In genomic region chr16:12095275-12096161, GRCh38 we compare ENCODE assay signal across 8 cellular contexts.
A peak's percentile ranks its signal among the peaks of the same experiment; 100 is the strongest.
DNase-seq lines count a peak whose midpoint lies in the region; ATAC-seq and TF ChIP-seq lines count a peak whose summit lies in the region.

No MANE protein-coding gene starts in this region.

- ATAC-seq in DND-41 (ENCODE audit: insufficient read depth, low read depth) (peak; percentile 71), right cardiac atrium (peak; percentile 59 to 61), sciatic nerve (peak; percentile 55), GM21723 (IDR thresholded peaks at IDR 0.05; ENCODE audit: unreplicated experiment) (no peak), HG03432 (IDR thresholded peaks at IDR 0.05; ENCODE audit: unreplicated experiment) (no peak)

- peak overlapping the region; percentile 14; the same call in 1 of the 2 replicates for H3K4me2 ChIP-seq in DND-41 (ENCODE audit: insufficient read depth, low read length)

- H3K4me3 ChIP-seq in DND-41 (ENCODE audit: low read depth in 1 of 2, low read length in 2 of 2) (no peak overlapping the region), right cardiac atrium (ENCODE audit: low read length) (peak overlapping the region; percentile 25)

- no peaks in the 10 kb centered on the region for H3K27me3 ChIP-seq in DND-41 (ENCODE audit: insufficient read depth, low read length, poor library complexity)
- no peaks in the 10 kb centered on the region for H3K27me3 ChIP-seq in right cardiac atrium (ENCODE audit: control insufficient read depth, insufficient read depth)

- H3K9ac ChIP-seq in DND-41 (ENCODE audit: low read depth, low read length): no peak overlapping the region

- no peaks in the 10 kb centered on the region for H3K79me2 ChIP-seq in DND-41 (ENCODE audit: insufficient read depth, low read length)

- WGBS in right cardiac atrium: 18% methylated on average over 21 of the region's 21 CpGs

- intact Hi-C loops in right cardiac atrium (cut with DNase I) (loop anchor here in 3 of 4 donors (10.0 kb wide), 4 partner anchors 119 to 719 kb away; no protein-coding TSS in a partner anchor), sciatic nerve (cut with DNase I) (no loop called here)

- no peaks in the 10 kb centered on the region for H3K9me3 ChIP-seq in DND-41 (ENCODE audit: insufficient read depth, low read length, severe bottlenecking)
- H3K9me3 ChIP-seq in right cardiac atrium (ENCODE audit: control insufficient read depth, low read length): no peaks in the 10 kb centered on the region

- no peaks in the 10 kb centered on the region for H3K36me3 ChIP-seq in DND-41 (ENCODE audit: insufficient read depth, low read length)

- H2AFZ ChIP-seq in DND-41 (ENCODE audit: low read depth, low read length): no peak overlapping the region

- no peak overlapping the region for H3K27ac ChIP-seq in DND-41 (ENCODE audit: low read length)
- peak overlapping the region; percentile 53 for H3K27ac ChIP-seq in angular gyrus (ENCODE audit: low read depth, low read length)
- H3K27ac ChIP-seq in right cardiac atrium (ENCODE audit: low read length): no peak overlapping the region

- no peaks in the 10 kb centered on the region for H4K20me1 ChIP-seq in DND-41 (ENCODE audit: insufficient read depth, low read length)

- peak; percentile 89 for TF ChIP-seq CTCF in DND-41 (IDR thresholded peaks at IDR 0.05; ENCODE audit: borderline replicate concordance, extremely low read depth, low read length, poor library complexity, severe bottlenecking)

- peak; percentile 61 for DNase-seq in DND-41
- DNase-seq in MV-4-11 (lab: John Stamatoyannopoulos, UW): peak; percentile 23
- DNase-seq in T-helper 1 cell: peak; percentile 28 to 60 (median 50)
- DNase-seq in right cardiac atrium: peak; percentile 65 to 87 (median 78)
- DNase-seq in sciatic nerve (ENCODE audit: low spot score): peak; percentile 83

- H3K4me1 ChIP-seq in DND-41 (ENCODE audit: insufficient read depth, low read length) (no peaks in the 10 kb centered on the region), right cardiac atrium (ENCODE audit: control insufficient read depth, insufficient read depth, low read length) (peaks cover 13% of the 10 kb centered on the region)

Comparison
In these comparisons a context has a peak if more than half of its experiments do, and no peak if none do; other contexts are left out.
1. ATAC-seq: peak in DND-41 (single experiment), right cardiac atrium (2 of 2) and sciatic nerve (single experiment); none in GM21723 (single experiment) and HG03432 (single experiment).
2. DNase-seq: peak in every context shown above with its lines; median percentile 83 in sciatic nerve; 78 in right cardiac atrium; 61 in DND-41; 50 in T-helper 1 cell; 23 in MV-4-11.